In genomic region chr17:81400154-81400938, GRCh38 we compare ENCODE assay signal across 8 cellular contexts. TPM values are rescaled to one million over a fixed set of nuclear protein-coding genes. Genes with fewer than 3 reads are reported as not detected.
DNase-seq lines count a peak whose midpoint lies in the region; ATAC-seq and TF ChIP-seq lines count a peak whose summit lies in the region.

No MANE protein-coding gene starts in this region.

- TF ChIP-seq POLR2A in body of pancreas (IDR thresholded peaks at IDR 0.05) (peak in 2 of 3 donors; percentile 42 to 44), spleen (IDR thresholded peaks at IDR 0.05) (no peak)

- H3K4me1 ChIP-seq in body of pancreas (peaks cover 52% of the 10 kb centered on the region), spleen (peaks cover 36 to 93% (median 72%) of the 10 kb centered on the region in 6 donors), Karpas-422 (ENCODE audit: low read length) (peaks cover 7% of the 10 kb centered on the region)

- no peaks in the 10 kb centered on the region for H4K20me1 ChIP-seq in Karpas-422 (ENCODE audit: insufficient read depth, low read depth, low read length)

- H3K4me2 ChIP-seq in Karpas-422 (ENCODE audit: low read depth, low read length, poor library complexity, severe bottlenecking) = no peak overlapping the region

- no peaks in the 10 kb centered on the region for H3K9me2 ChIP-seq in Karpas-422 (replicated peaks; ENCODE audit: insufficient read depth, low read length)

- DNase-seq in Kasumi-1 (lab: John Stamatoyannopoulos, UW) (peak; percentile 73 to 78), body of pancreas (peak in 3 of 4 donors; percentile 54 to 67 (median 65)), iris pigment epithelial cell (ENCODE audit: low read depth) (peak; percentile 73), spleen (no peak), NCI-H2196 treated with DMSO at 0.1 percent for 48 hours (lab: John Stamatoyannopoulos, UW; ENCODE audit: unreplicated experiment) (no peak), Karpas-422 (no peak)

- no peak overlapping the region for H3K9ac ChIP-seq in Karpas-422 (ENCODE audit: low read length)

- no peaks in the 10 kb centered on the region for H3K27me3 ChIP-seq in body of pancreas
- peaks cover 4 to 96% (median 55%) of the 10 kb centered on the region in 7 donors for H3K27me3 ChIP-seq in spleen (replicated peaks in 1 of 7)
- H3K27me3 ChIP-seq in Karpas-422 (ENCODE audit: low read length) = no peaks in the 10 kb centered on the region

- intact Hi-C loops in body of pancreas (cut with DNase I) = loop anchor here (10.0 kb wide), 1 partner anchor 74 kb away; no protein-coding TSS in a partner anchor
- intact Hi-C loops in spleen (cut with DNase I; ENCODE audit: low total_unique reads) = no loop called here

- ATAC-seq in body of pancreas = no peak
- ATAC-seq in GM19467 (IDR thresholded peaks at IDR 0.05; ENCODE audit: unreplicated experiment) = no peak

- WGBS in body of pancreas, 2 donors = 25 to 67% methylated on average over 48 to 64 of the region's 65 CpGs
- 12 to 28% (median 19%) methylated on average over 43 to 65 of the region's 65 CpGs for WGBS in spleen, 5 donors

- H3K27ac ChIP-seq in C4-2B (peak overlapping the region; percentile 95), body of pancreas (peak overlapping the region; percentile 52 to 93 (median 88)), spleen (peak overlapping the region; percentile 68 to 95 (median 90)), Karpas-422 (ENCODE audit: low read length) (no peak overlapping the region)

- H3K4me3 ChIP-seq in body of pancreas = peak overlapping the region; percentile 50 to 57
- peak overlapping the region; percentile 48 to 79 (median 60) for H3K4me3 ChIP-seq in spleen
- H3K4me3 ChIP-seq in Karpas-422 (ENCODE audit: low read length) = no peak overlapping the region

- no peaks in the 10 kb centered on the region for H3K79me2 ChIP-seq in Karpas-422 (ENCODE audit: low read length)

- no peaks in the 10 kb centered on the region for H3K9me3 ChIP-seq in body of pancreas
- H3K9me3 ChIP-seq in spleen = no peaks in the 10 kb centered on the region
- H3K9me3 ChIP-seq in Karpas-422 (ENCODE audit: low read length) = no peaks in the 10 kb centered on the region

- TF ChIP-seq CTCF in C4-2B (conservative IDR thresholded peaks at IDR 0.05) = no peak
- TF ChIP-seq CTCF in body of pancreas (IDR thresholded peaks at IDR 0.05) = no peak
- TF ChIP-seq CTCF in spleen (IDR thresholded peaks at IDR 0.05 in 8 of 11, conservative IDR thresholded peaks at IDR 0.05 in 3 of 11) = no peak

- H2AFZ ChIP-seq in Karpas-422 (ENCODE audit: low read length) = no peak overlapping the region

- H3K36me3 ChIP-seq in body of pancreas (replicated peaks in 1 of 2; ENCODE audit: insufficient read depth in 1 of 2, low read depth in 2 of 2) = no peaks in the 10 kb centered on the region
- no peaks in the 10 kb centered on the region for H3K36me3 ChIP-seq in spleen
- no peaks in the 10 kb centered on the region for H3K36me3 ChIP-seq in Karpas-422 (ENCODE audit: insufficient read depth, low read length)

RNA-seq across cellular contexts. Expression of gene BAHCC1, which starts 5.1 kb away (rescaled TPM):
- total RNA-seq in body of pancreas (10 to 100 TPM in 1 of 2 donors, 1 to 10 TPM in 1; 5.7 to 14.8 TPM), spleen (10 to 100 TPM in 6 of 7 donors, 1 to 10 TPM in 1; 8.7 to 20.3 (median 14.9) TPM)
- polyA plus RNA-seq in spleen = 10 to 100 TPM in 1 of 3 donors, 1 to 10 TPM in 2; 1.7 to 10.2 (median 2.0) TPM
- total RNA-seq in Karpas-422 (2014; rRNA removed; shearing (Covaris generic); ENCODE audit: low replicate concordance) = not detected in 2 replicates

Comparison
In these comparisons a context has a peak if more than half of its experiments do, and no peak if none do; other contexts are left out.
1. DNase-seq: peak in Kasumi-1 (2 of 2), body of pancreas (3 of 4) and iris pigment epithelial cell (single experiment); none in spleen (single experiment), NCI-H2196 treated with DMSO at 0.1 percent for 48 hours (single experiment) and Karpas-422 (single experiment).
2. POLR2A ChIP-seq: peak in body of pancreas (2 of 3); none in spleen (0 of 3).